ENCODE assay signal across 26 cellular contexts in the genomic region with DNA sequence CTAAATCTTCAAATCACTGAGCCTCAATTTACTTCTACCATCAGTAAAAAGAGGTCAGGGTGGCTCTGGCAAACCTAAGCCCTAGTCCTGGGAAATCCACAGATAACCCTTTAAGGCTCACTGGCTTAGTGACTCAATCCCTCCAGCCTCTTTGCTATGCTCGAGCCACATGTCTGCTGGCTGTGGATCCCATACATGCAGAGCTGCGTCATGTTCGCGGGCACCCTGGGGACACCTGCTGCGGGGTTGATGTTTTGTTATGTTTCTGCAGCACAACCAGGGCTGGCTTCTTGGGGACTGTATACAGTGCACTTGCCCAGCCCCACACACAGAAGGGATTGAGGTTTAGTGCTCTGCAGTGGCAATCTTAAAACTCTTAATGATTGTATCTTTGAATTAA. TPM values are rescaled to one million over a fixed set of nuclear protein-coding genes. Genes with fewer than 3 reads are reported as not detected.
DNase-seq lines count a peak whose midpoint lies in the region; ATAC-seq and TF ChIP-seq lines count a peak whose summit lies in the region.
"Had no signal": no experiment of that assay in that cellular context is flagged by ENCODE, and none has a peak within 500 bp of the region (broad histone marks: within the 10 kb centered on the region; RNA-seq: fewer than 3 reads in every experiment).

No MANE protein-coding gene starts in this region.

- no peak overlapping the region for H3K56ac ChIP-seq in H9 (ENCODE audit: insufficient read length, low read depth, low read length)

- H2BK120ac ChIP-seq in H9 (ENCODE audit: low read depth, low read length, poor library complexity, severe bottlenecking) = no peak overlapping the region

- no peak overlapping the region for H3K9ac ChIP-seq in H9 (ENCODE audit: extremely low read depth, insufficient read length, low read length)
- no peak overlapping the region for H3K9ac ChIP-seq in MM.1S (ENCODE audit: low read length)

- H2AFZ ChIP-seq in H9 (ENCODE audit: low read length) (no peak overlapping the region), MM.1S (ENCODE audit: low read length) (no peak overlapping the region)

- no TSS peak for BruUV-seq in A673 (replicated peaks; lab: Mats Ljungman, UMichigan)

- H3K27me3 Mint-ChIP-seq in H9 (ENCODE audit: low read depth) = no peaks in the 10 kb centered on the region; the same call in 1 of the 2 replicates

- H3K27me3 ChIP-seq in A673 (replicated peaks; ENCODE audit: insufficient read depth, low read depth, low read length, poor library complexity) (no peaks in the 10 kb centered on the region), H9 (ENCODE audit: insufficient read depth, low read length) (no peaks in the 10 kb centered on the region), MM.1S (replicated peaks; ENCODE audit: insufficient read depth, low read length) (no peaks in the 10 kb centered on the region)
- H3K27me3 ChIP-seq: adrenal gland had no signal

- no peaks in the 10 kb centered on the region for H3K9me2 ChIP-seq in MM.1S (replicated peaks; ENCODE audit: insufficient read depth, low read length)

- no peak overlapping the region for H3K27ac ChIP-seq in A673 (ENCODE audit: low read depth, low read length, poor library complexity, severe bottlenecking)
- H3K27ac ChIP-seq in H9 (ENCODE audit: insufficient read length, low read depth, low read length) = no peak overlapping the region
- no peak overlapping the region for H3K27ac ChIP-seq in MM.1S (ENCODE audit: low read length)
- H3K27ac ChIP-seq: adrenal gland, thoracic aorta had no signal

- no peak overlapping the region for H2BK20ac ChIP-seq in H9 (ENCODE audit: low read depth, low read length, poor library complexity, severe bottlenecking)

- no peaks in the 10 kb centered on the region for H3F3A ChIP-seq in MM.1S (ENCODE audit: insufficient read depth, low read length)

- WGBS in H9 (ENCODE audit: extremely low coverage, insufficient read length, low lambda C conversion rate) = no CpG with 5 or more reads among the region's 5 CpGs

- no peaks in the 10 kb centered on the region for H4K20me1 ChIP-seq in H9 (ENCODE audit: control insufficient read depth, insufficient read depth, insufficient read length)
- no peaks in the 10 kb centered on the region for H4K20me1 ChIP-seq in MM.1S (ENCODE audit: insufficient read depth, low read length)

- peak overlapping the region in 2 of 3 experiments; percentile 77 to 96; a peak in 5 of 7 replicates for H3K27ac Mint-ChIP-seq in H9

- intact Hi-C loops in A673 (cut with micrococcal nuclease; ENCODE audit: unreplicated experiment) = loop anchor here (10.0 kb wide), 1 partner anchor 72 kb away; the partner anchor contains the start of gene FAM124A

- no peaks in the 10 kb centered on the region for H3K23me2 ChIP-seq in H9 (ENCODE audit: insufficient read length, low read depth, low read length, poor library complexity, severe bottlenecking)

- no peak overlapping the region for H2BK5ac ChIP-seq in H9 (ENCODE audit: insufficient read length, low read length)

- H3K4me1 ChIP-seq in A673 (ENCODE audit: insufficient read depth, low read length, poor library complexity, severe bottlenecking) = peaks cover 23% of the 10 kb centered on the region
- H3K4me1 ChIP-seq in H9 (ENCODE audit: insufficient read depth, low read length) = peaks cover 40% of the 10 kb centered on the region
- H3K4me1 ChIP-seq in MM.1S (ENCODE audit: low read length) = no peaks in the 10 kb centered on the region
- H3K4me1 ChIP-seq: adrenal gland had no signal

- no peak overlapping the region for H2BK12ac ChIP-seq in H9 (ENCODE audit: insufficient read length, low read depth, low read length)

- H3K4me3 Mint-ChIP-seq in H9 = no peak overlapping the region
- H3K4me3 Mint-ChIP-seq: CD14-positive monocyte had no signal

- H4K91ac ChIP-seq in H9 (ENCODE audit: insufficient read length, low read depth, low read length) = no peak overlapping the region

- POLR2A ChIA-PET in A673 (lab: Charles Lee; ENCODE audit: low non-redundant PET) = no interaction called here

- ATAC-seq in GM18870 (IDR thresholded peaks at IDR 0.05; ENCODE audit: unreplicated experiment) = no peak

- H3K79me1 ChIP-seq in H9 (ENCODE audit: insufficient read depth, low read depth, low read length, poor library complexity, severe bottlenecking) = no peaks in the 10 kb centered on the region

- DNase-seq in A673 (ENCODE audit: low spot score) (peak; percentile 19), H9 (no peak), RPMI7951 (ENCODE audit: low read depth) (peak; percentile 50), fibroblast of villous mesenchyme (ENCODE audit: low read depth) (peak; percentile 22), HUDEP-2 (lab: John Stamatoyannopoulos, UW; ENCODE audit: unreplicated experiment in 76 of 76) (no peak), GM13976 (ENCODE audit: low spot score) (no peak), MM.1S (no peak)
- DNase-seq: ACHN; activated CD4-positive, alpha-beta T cell treated with anti-CD3 and anti-CD28 coated beads, Interleukin-2, amount 50 U/mL, for 1 hour; activated CD8-positive, alpha-beta memory T cell treated with anti-CD3 and anti-CD28 coated beads, Interleukin-2, amount 50 U/mL, for 4 hours; activated effector memory CD4-positive, alpha-beta T cell treated with anti-CD3 and anti-CD28 coated beads, Interleukin-2, amount 50 U/mL, for 16 hours; adrenal gland; caudate nucleus; DMS 273 treated with DMSO at 0.1 percent for 48 hours; GDM1; NCI-H1436; NCI-H774; occipital lobe; retina; SHP77 treated with DMSO at 0.1 percent for 48 hours had no signal

- H3K4me3 ChIP-seq in A673 (ENCODE audit: low read depth, low read length, poor library complexity, severe bottlenecking) = no peak overlapping the region
- H3K4me3 ChIP-seq in fibroblast of villous mesenchyme (ENCODE audit: low read depth, low read length) = no peak overlapping the region
- no peak overlapping the region for H3K4me3 ChIP-seq in MM.1S (ENCODE audit: low read length)
- H3K4me3 ChIP-seq: adrenal gland, thoracic aorta had no signal

- no peaks in the 10 kb centered on the region for H3K36me3 ChIP-seq in A673 (ENCODE audit: insufficient read depth, low read length, poor library complexity, severe bottlenecking)
- no peaks in the 10 kb centered on the region for H3K36me3 ChIP-seq in MM.1S (replicated peaks; ENCODE audit: insufficient read depth, low read length)
- H3K36me3 ChIP-seq: adrenal gland, thoracic aorta had no signal

- H2AK5ac ChIP-seq in H9 (ENCODE audit: insufficient read length, low read length) = no peak overlapping the region

- no peak overlapping the region for H3K23ac ChIP-seq in H9 (ENCODE audit: insufficient read length, low read depth, low read length)

- no peak overlapping the region for H3K4ac ChIP-seq in H9 (ENCODE audit: low read depth, low read length)

- no peak overlapping the region for H4K8ac ChIP-seq in H9 (replicated peaks; ENCODE audit: insufficient read length, low read depth, low read length)

- in situ Hi-C loops in GM13976 (cut with MboI; ENCODE audit: low sequenced_read_pairs, unreplicated experiment) = no loop called here

- H3K9me3 ChIP-seq in A673 (ENCODE audit: low read depth, low read length, poor library complexity, severe bottlenecking) (no peaks in the 10 kb centered on the region), H9 (ENCODE audit: control insufficient read depth, low read depth, low read length) (no peaks in the 10 kb centered on the region), MM.1S (replicated peaks; ENCODE audit: insufficient read depth, low read length) (no peaks in the 10 kb centered on the region)
- H3K9me3 ChIP-seq: adrenal gland, thoracic aorta had no signal

- H3K9me3 Mint-ChIP-seq in H9 = peaks cover 3% of the 10 kb centered on the region in 2 experiments; a peak in 3 of 5 replicates
- H3K9me3 Mint-ChIP-seq: CD14-positive monocyte had no signal

- H4K5ac ChIP-seq in H9 (ENCODE audit: insufficient read length, low read depth, low read length) = no peak overlapping the region

- no peak overlapping the region for H3K14ac ChIP-seq in H9 (ENCODE audit: insufficient read depth, low read length)

- H3K4me1 Mint-ChIP-seq in H9 = peaks cover 72 to 83% of the 10 kb centered on the region in 2 experiments

- no peak overlapping the region for H2BK15ac ChIP-seq in H9 (ENCODE audit: low read depth, low read length)

- TF ChIP-seq CTCF in A673 (conservative IDR thresholded peaks at IDR 0.05; ENCODE audit: low read depth, low read length) (no peak), H9 (conservative IDR thresholded peaks at IDR 0.05) (no peak), fibroblast of villous mesenchyme (IDR thresholded peaks at IDR 0.05; ENCODE audit: insufficient read depth, low read depth, low read length) (no peak), GM13976 (IDR thresholded peaks at IDR 0.05; ENCODE audit: borderline replicate concordance, control extremely low read depth, extremely low read depth, insufficient read depth, missing control alignments) (no peak), MM.1S (IDR thresholded peaks at IDR 0.05; ENCODE audit: low read length) (no peak)

- H3K18ac ChIP-seq in H9 (ENCODE audit: insufficient read length, low read depth, low read length) = no peak overlapping the region

- H3T11ph ChIP-seq in H9 (ENCODE audit: low read length) = no peak overlapping the region

- CTCF ChIA-PET in A673 (lab: Charles Lee) = interaction anchor here (0.5 to 0.7 kb wide), 2 partner anchors 118 to 597 kb away, joined by 4 to 10 read pairs; no protein-coding TSS in a partner anchor

- peaks cover 11 to 21% (median 12%) of the 10 kb centered on the region in 3 experiments for H3K36me3 Mint-ChIP-seq in H9 (ENCODE audit: insufficient read depth in 1 of 3, low read depth in 3 of 3)
- H3K36me3 Mint-ChIP-seq: CD14-positive monocyte had no signal

- H3K4me2 ChIP-seq in H9 (ENCODE audit: insufficient read depth, insufficient read length, low read length) (no peak overlapping the region), MM.1S (ENCODE audit: low read depth, low read length) (no peak overlapping the region)

- H3K79me2 ChIP-seq in H9 (ENCODE audit: insufficient read depth, low read length) (no peaks in the 10 kb centered on the region), MM.1S (ENCODE audit: low read length) (no peaks in the 10 kb centered on the region)

RNA-seq across cellular contexts. Expression of gene C13orf42, which starts 41.6 kb away (rescaled TPM):
- total RNA-seq in A673 (2021) (not detected in 2 replicates), H9 (2021) (16.5 and 18.1 TPM in 2 replicates), fibroblast of villous mesenchyme (not detected in 2 replicates)
- not detected in 2 replicates for total RNA-seq in RPMI7951 (2014; rRNA removed; shearing (Covaris generic))
- total RNA-seq: adrenal gland, dermis microvascular lymphatic vessel endothelial cell, kidney epithelial cell, lung microvascular endothelial cell, occipital lobe, thoracic aorta had no signal

Comparison
In these comparisons a context has a peak if more than half of its experiments do, and no peak if none do; other contexts are left out.
1. DNase-seq: peak in A673 (single experiment), RPMI7951 (single experiment) and fibroblast of villous mesenchyme (single experiment); none in H9 (single experiment), HUDEP-2 (0 of 76), GM13976 (single experiment) and MM.1S (single experiment).
2. RNA of gene C13orf42, which starts 41.6 kb away (total RNA-seq): 16.5 to 18.1 TPM in H9; not detected in A673, not detected in RPMI7951 and not detected in fibroblast of villous mesenchyme; every median in the first group is over 10 times any median in the second.